ENCODE assay signal across 1 cellular context in genomic region chr1:33473900-33474299, GRCh38.
TF ChIP-seq lines count a peak whose summit lies in the region.

No MANE protein-coding gene starts in this region.

TF ChIP-seq in GM23338, 12 proteins besides CTCF, POLR2A, EP300 and RAD21 (continued from another document):
- no peak for TF ChIP-seq ZNF462 (CRISPR knock-in tag; IDR thresholded peaks at IDR 0.05)
